In genomic region chr2:64860936-64861335, GRCh38 we compare ENCODE assay signal across 20 cellular contexts.
DNase-seq lines count a peak whose midpoint lies in the region; ATAC-seq and TF ChIP-seq lines count a peak whose summit lies in the region.
"Had no signal": no experiment of that assay in that cellular context is flagged by ENCODE, and none has a peak within 500 bp of the region (broad histone marks: within the 10 kb centered on the region; RNA-seq: fewer than 3 reads in every experiment).

No MANE protein-coding gene starts in this region.

- H4K20me1 ChIP-seq in OCI-LY7 (ENCODE audit: insufficient read depth, low read length): no peaks in the 10 kb centered on the region

- H3K9me3 ChIP-seq in OCI-LY7 (ENCODE audit: low read length): peaks cover 8% of the 10 kb centered on the region; the same call in 1 of the 2 replicates
- H3K9me3 ChIP-seq in gastroesophageal sphincter: no peaks in the 10 kb centered on the region
- no peaks in the 10 kb centered on the region for H3K9me3 ChIP-seq in stomach
- H3K9me3 ChIP-seq in thyroid gland: no peaks in the 10 kb centered on the region

- DNase-seq in GM13977 (ENCODE audit: low spot score) (peak; percentile 51), OCI-LY7 (ENCODE audit: low spot score) (no peak), stomach (peak; percentile 2), osteocyte (ENCODE audit: extremely low spot score, unreplicated experiment) (no peak), T-helper 2 cell (no peak), thyroid gland (no peak)
- DNase-seq: activated CD4-positive, CD25-positive, alpha-beta regulatory T cell; activated CD8-positive, alpha-beta T cell treated with anti-CD3 and anti-CD28 coated beads, Interleukin-2, amount 10 ng/mL, durations not matched to agents 7 days and 5 days; activated naive CD4-positive, alpha-beta T cell treated with anti-CD3 and anti-CD28 coated beads for 36 hours; activated T-cell treated with anti-CD3 and anti-CD28 coated beads, Interleukin-2, amount 50 U/mL, for 4 hours; COR-L47; DND-41; kidney; NCI-H2107; NCI-H526; T-helper 9 cell had no signal

- no peaks in the 10 kb centered on the region for H3K9me2 ChIP-seq in OCI-LY7 (ENCODE audit: insufficient read depth, low read length)

- H3K4me1 Mint-ChIP-seq in osteocyte (ENCODE audit: unreplicated experiment): peaks cover 30% of the 10 kb centered on the region

- no peaks in the 10 kb centered on the region for H3K9me3 Mint-ChIP-seq in osteocyte (ENCODE audit: unreplicated experiment)
- H3K9me3 Mint-ChIP-seq: activated naive CD4-positive, alpha-beta T cell treated with anti-CD3 and anti-CD28 coated beads for 36 hours; activated T-cell treated with anti-CD3 and anti-CD28 coated beads, Interleukin-2, amount 50 U/mL, for 4 hours; mesothelial cell of epicardium; nephron had no signal

- intact Hi-C loops in OCI-LY7 (cut with micrococcal nuclease; ENCODE audit: unreplicated experiment) (loop anchor here (5.0 kb wide), 1 partner anchor 94 kb away; no protein-coding TSS in a partner anchor), stomach (cut with DNase I; ENCODE audit: low total_unique reads) (loop anchor here (5.0 to 10.0 kb wide), 3 partner anchors 86 to 256 kb away; partner anchors contain the start of gene SERTAD2), thyroid gland (cut with DNase I) (loop anchor here (10.0 kb wide), 1 partner anchor 536 kb away; no protein-coding TSS in a partner anchor)

- H3K36me3 Mint-ChIP-seq in osteocyte (ENCODE audit: unreplicated experiment): no peaks in the 10 kb centered on the region
- H3K36me3 Mint-ChIP-seq: mesothelial cell of epicardium had no signal

- peak overlapping the region; percentile 72 for H3K4me2 ChIP-seq in OCI-LY7 (ENCODE audit: low read length)

- H3K27me3 ChIP-seq in gastroesophageal sphincter: no peaks in the 10 kb centered on the region
- H3K27me3 ChIP-seq in stomach: no peaks in the 10 kb centered on the region
- H3K27me3 ChIP-seq in thyroid gland: no peaks in the 10 kb centered on the region

- ATAC-seq in gastroesophageal sphincter: no peak
- no peak for ATAC-seq in GM18909 (IDR thresholded peaks at IDR 0.05; ENCODE audit: poor library complexity, unreplicated experiment)
- ATAC-seq: activated CD8-positive, alpha-beta T cell treated with anti-CD3 and anti-CD28 coated beads, Interleukin-2, amount 10 ng/mL, durations not matched to agents 7 days and 5 days; activated T-cell treated with anti-CD3 and anti-CD28 coated beads, Interleukin-2, amount 50 U/mL, for 4 hours had no signal

- WGBS in gastroesophageal sphincter (ENCODE audit: low coverage in 1 of 2), 2 donors: 83 to 100% methylated on average over 1 of the region's 1 CpG
- 82 to 97% (median 91%) methylated on average over 1 of the region's 1 CpG for WGBS in stomach, 5 donors
- 92 to 93% methylated on average over 1 of the region's 1 CpG for WGBS in thyroid gland, 2 donors

- H3K4me3 Mint-ChIP-seq in osteocyte (ENCODE audit: unreplicated experiment): no peak overlapping the region
- H3K4me3 Mint-ChIP-seq: activated CD8-positive, alpha-beta T cell treated with anti-CD3 and anti-CD28 coated beads, Interleukin-2, amount 10 ng/mL, durations not matched to agents 7 days and 5 days; activated naive CD4-positive, alpha-beta T cell treated with anti-CD3 and anti-CD28 coated beads for 36 hours; activated T-cell treated with anti-CD3 and anti-CD28 coated beads, Interleukin-2, amount 50 U/mL, for 4 hours; mesothelial cell of epicardium; nephron had no signal

- H3K4me3 ChIP-seq in OCI-LY7 (ENCODE audit: low read depth, low read length, poor library complexity, severe bottlenecking): no peak overlapping the region
- H3K4me3 ChIP-seq in gastroesophageal sphincter: no peak overlapping the region
- no peak overlapping the region for H3K4me3 ChIP-seq in stomach
- H3K4me3 ChIP-seq in thyroid gland (replicated peaks in 1 of 3): no peak overlapping the region

- TF ChIP-seq CTCF in GM13977 (IDR thresholded peaks at IDR 0.05; ENCODE audit: extremely low read depth, insufficient read depth, missing control alignments) (no peak), OCI-LY7 (conservative IDR thresholded peaks at IDR 0.05; ENCODE audit: low read length) (no peak), gastroesophageal sphincter (IDR thresholded peaks at IDR 0.05) (no peak), stomach (IDR thresholded peaks at IDR 0.05) (no peak), osteocyte (IDR thresholded peaks at IDR 0.05) (no peak), thyroid gland (IDR thresholded peaks at IDR 0.05) (no peak)

- POLR2A ChIA-PET in OCI-LY7 (lab: Charles Lee): interaction anchor here (1.0 kb wide), 2 partner anchors 113 to 218 kb away, joined by 3 read pairs; no protein-coding TSS in a partner anchor

- no peak overlapping the region for H3K27ac Mint-ChIP-seq in osteocyte (ENCODE audit: unreplicated experiment)
- H3K27ac Mint-ChIP-seq: activated CD8-positive, alpha-beta T cell treated with anti-CD3 and anti-CD28 coated beads, Interleukin-2, amount 10 ng/mL, durations not matched to agents 7 days and 5 days; activated naive CD4-positive, alpha-beta T cell treated with anti-CD3 and anti-CD28 coated beads for 36 hours; mesothelial cell of epicardium; nephron had no signal

- no peaks in the 10 kb centered on the region for H3K79me2 ChIP-seq in OCI-LY7 (ENCODE audit: insufficient read depth, low read depth, low read length)

- CTCF ChIA-PET in OCI-LY7 (lab: Charles Lee; ENCODE audit: unreplicated experiment): no interaction called here

- peaks cover 78% of the 10 kb centered on the region for H3K4me1 ChIP-seq in OCI-LY7 (ENCODE audit: insufficient read depth, low read length, poor library complexity, severe bottlenecking)
- peaks cover 12 to 61% (median 35%) of the 10 kb centered on the region in 3 donors for H3K4me1 ChIP-seq in gastroesophageal sphincter
- peaks cover 32 to 63% (median 49%) of the 10 kb centered on the region in 4 donors for H3K4me1 ChIP-seq in stomach
- H3K4me1 ChIP-seq in thyroid gland: peaks cover 16 to 34% of the 10 kb centered on the region in 2 donors

- no peak overlapping the region for H3K27ac ChIP-seq in OCI-LY7 (ENCODE audit: low read depth, low read length, poor library complexity, severe bottlenecking)
- peak overlapping the region in 3 of 4 donors; percentile 87 to 96 (median 94) for H3K27ac ChIP-seq in gastroesophageal sphincter
- peak overlapping the region; percentile 40 to 93 (median 91) for H3K27ac ChIP-seq in stomach
- H3K27ac ChIP-seq in thyroid gland: no peak overlapping the region

- no TSS peak for BruUV-seq in OCI-LY7 (replicated peaks; lab: Mats Ljungman, UMichigan)

- in situ Hi-C loops in GM13977 (cut with MboI; ENCODE audit: low pct_unique_long_range_greater_than_20kb, low sequenced_read_pairs, unreplicated experiment): loop anchor here (10.0 to 25.0 kb wide), 4 partner anchors 216 to 524 kb away; partner anchors contain the start of gene AFTPH

- no peaks in the 10 kb centered on the region for H3K36me3 ChIP-seq in OCI-LY7 (ENCODE audit: insufficient read depth, low read length)
- H3K36me3 ChIP-seq in gastroesophageal sphincter: no peaks in the 10 kb centered on the region
- H3K36me3 ChIP-seq in stomach: no peaks in the 10 kb centered on the region
- H3K36me3 ChIP-seq in thyroid gland: no peaks in the 10 kb centered on the region

- H2AFZ ChIP-seq in OCI-LY7 (ENCODE audit: low read length): no peak overlapping the region

- TF ChIP-seq EP300 in gastroesophageal sphincter (IDR thresholded peaks at IDR 0.05): no peak
- no peak for TF ChIP-seq EP300 in stomach (IDR thresholded peaks at IDR 0.05)

- no peaks in the 10 kb centered on the region for H3K27me3 Mint-ChIP-seq in osteocyte (ENCODE audit: unreplicated experiment)

- no peak for TF ChIP-seq POLR2A in gastroesophageal sphincter (IDR thresholded peaks at IDR 0.05)
- no peak for TF ChIP-seq POLR2A in stomach (IDR thresholded peaks at IDR 0.05)
- no peak for TF ChIP-seq POLR2A in thyroid gland (IDR thresholded peaks at IDR 0.05)

Comparison
In these comparisons a context has a peak if more than half of its experiments do, and no peak if none do; other contexts are left out.
1. DNase-seq: peak in GM13977 (single experiment) and stomach (single experiment); none in OCI-LY7 (single experiment), osteocyte (single experiment), T-helper 2 cell (0 of 5) and thyroid gland (0 of 2).
2. H3K27ac ChIP-seq: peak in gastroesophageal sphincter (3 of 4) and stomach (5 of 5); none in OCI-LY7 (single experiment) and thyroid gland (0 of 3).